1 cellular context compared by ENCODE assay signal in the genomic region with DNA sequence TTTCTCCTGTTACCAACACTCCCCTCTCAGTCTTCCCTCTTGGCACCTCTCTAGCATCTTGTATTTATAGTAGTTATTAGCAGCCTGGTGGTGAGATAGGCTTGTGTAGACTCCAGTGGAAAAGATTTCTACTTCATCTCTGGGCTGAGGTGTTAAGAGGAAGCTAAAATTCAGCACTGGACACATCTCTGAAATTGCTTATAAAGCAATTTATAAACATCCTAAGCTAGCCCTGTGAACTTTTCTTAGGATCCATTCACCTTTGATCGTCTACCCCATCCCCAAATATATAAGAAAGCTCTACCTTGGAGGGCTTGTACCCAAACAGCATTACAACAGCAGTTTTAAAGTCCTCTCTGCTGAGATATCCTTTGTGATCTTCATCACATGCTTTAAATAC.
TF ChIP-seq lines count a peak whose summit lies in the region.

No MANE protein-coding gene starts in this region.

TF ChIP-seq in HepG2, 621 proteins besides CTCF, POLR2A, EP300 and RAD21:
- TF ChIP-seq PLRG1 (conservative IDR thresholded peaks at IDR 0.05) (no peak), MAFK (conservative IDR thresholded peaks at IDR 0.05 in 1 of 2, IDR thresholded peaks at IDR 0.05 in 1 of 2; ENCODE audit: low read length in 2 of 2) (peak; percentile 51 to 79; a peak in 2 of 4 replicates), AGO2 (optimal IDR thresholded peaks at IDR 0.05; ENCODE audit: low read depth, low read length) (no peak), MAFF (IDR thresholded peaks at IDR 0.05; ENCODE audit: low read depth, low read length) (peak; percentile 67; the same call in 1 of the 2 replicates)
